1 cellular context compared by ENCODE assay signal in genomic region chr20:21322083-21322710, GRCh38.
TF ChIP-seq lines count a peak whose summit lies in the region.

No MANE protein-coding gene starts in this region.

TF ChIP-seq in A549, 52 proteins besides CTCF, POLR2A, EP300 and RAD21 (continued from another document):
- no peak for TF ChIP-seq ELK1 (IDR thresholded peaks at IDR 0.05; ENCODE audit: low read depth, low read length)
- TF ChIP-seq SREBF2 (IDR thresholded peaks at IDR 0.05) = no peak
- TF ChIP-seq HES2 (IDR thresholded peaks at IDR 0.05) = no peak
- no peak for TF ChIP-seq HDAC2 (IDR thresholded peaks at IDR 0.05)
- TF ChIP-seq KDM5A (IDR thresholded peaks at IDR 0.05) = no peak
- TF ChIP-seq CBX8 (IDR thresholded peaks at IDR 0.05) = no peak
- TF ChIP-seq NR3C1 (IDR thresholded peaks at IDR 0.05) = no peak
